23 cellular contexts compared by ENCODE assay signal in genomic region chr10:121614746-121615145, GRCh38. TPM values are rescaled to one million over a fixed set of nuclear protein-coding genes. Genes with fewer than 3 reads are reported as not detected.
"Had no signal": no experiment of that assay in that cellular context is flagged by ENCODE, and none has a peak within 500 bp of the region (broad histone marks: within the 10 kb centered on the region; RNA-seq: fewer than 3 reads in every experiment).

No MANE protein-coding gene starts in this region.

- H3K9me3 Mint-ChIP-seq: activated naive CD4-positive, alpha-beta T cell treated with anti-CD3 and anti-CD28 coated beads, Interleukin-2, amount 10 ng/mL, durations not matched to agents 7 days and 5 days had no signal

- H3K27ac ChIP-seq: brain microvascular endothelial cell, Peyer's patch, RWPE1, VCaP had no signal

- H3K4me3 ChIP-seq: K562, Peyer's patch, SJCRH30 had no signal

- H3K36me3 ChIP-seq: brain microvascular endothelial cell, Peyer's patch, SJCRH30 had no signal

- H3K4me1 ChIP-seq: Peyer's patch had no signal

- H3K36me3 Mint-ChIP-seq: activated naive CD4-positive, alpha-beta T cell treated with anti-CD3 and anti-CD28 coated beads, Interleukin-2, amount 10 ng/mL, durations not matched to agents 7 days and 5 days; activated naive CD8-positive, alpha-beta T cell treated with anti-CD3 and anti-CD28 coated beads for 36 hours had no signal

- H3K4me1 Mint-ChIP-seq: activated naive CD4-positive, alpha-beta T cell treated with anti-CD3 and anti-CD28 coated beads, Interleukin-2, amount 10 ng/mL, durations not matched to agents 7 days and 5 days; activated naive CD8-positive, alpha-beta T cell treated with anti-CD3 and anti-CD28 coated beads for 36 hours had no signal

- H3K4me3 Mint-ChIP-seq: activated CD8-positive, alpha-beta T cell treated with anti-CD3 and anti-CD28 coated beads for 36 hours; activated naive CD4-positive, alpha-beta T cell treated with anti-CD3 and anti-CD28 coated beads, Interleukin-2, amount 10 ng/mL, durations not matched to agents 7 days and 5 days; activated naive CD8-positive, alpha-beta T cell treated with anti-CD3 and anti-CD28 coated beads for 36 hours; activated T-cell treated with anti-CD3 and anti-CD28 coated beads, Interleukin-2, amount 50 U/mL, for 72 hours had no signal

- DNase-seq: activated CD4-positive, CD25-positive, alpha-beta regulatory T cell; activated CD8-positive, alpha-beta memory T cell treated with anti-CD3 and anti-CD28 coated beads, Interleukin-2, amount 50 U/mL, for 4 hours; activated CD8-positive, alpha-beta T cell treated with anti-CD3 and anti-CD28 coated beads for 36 hours; activated gamma-delta T cell treated with Interleukin-2 at 50 U/mL for 16 hours; activated naive CD4-positive, alpha-beta T cell treated with anti-CD3 and anti-CD28 coated beads, Interleukin-2, amount 10 ng/mL, durations not matched to agents 7 days and 5 days; activated naive CD8-positive, alpha-beta T cell treated with anti-CD3 and anti-CD28 coated beads for 36 hours; activated T-cell treated with anti-CD3 and anti-CD28 coated beads, Interleukin-2, amount 50 U/mL, for 72 hours; brain microvascular endothelial cell; Karpas-422; NCI-H1105 treated with DMSO at 0.1 percent for 48 hours; NCI-H1436 treated with DMSO at 0.1 percent for 48 hours; NCI-H187; NCI-H2081 treated with DMSO at 0.1 percent for 48 hours; NCI-H446; Peyer's patch; Right ventricle myocardium superior; SK-N-SH; T-helper 1 cell had no signal

- H3K27me3 Mint-ChIP-seq: activated CD8-positive, alpha-beta T cell treated with anti-CD3 and anti-CD28 coated beads for 36 hours; activated naive CD4-positive, alpha-beta T cell treated with anti-CD3 and anti-CD28 coated beads, Interleukin-2, amount 10 ng/mL, durations not matched to agents 7 days and 5 days had no signal

- ATAC-seq: activated CD8-positive, alpha-beta T cell treated with anti-CD3 and anti-CD28 coated beads for 36 hours; activated T-cell treated with anti-CD3 and anti-CD28 coated beads, Interleukin-2, amount 50 U/mL, for 72 hours; K562 had no signal

- H3K9me3 ChIP-seq: SK-N-SH had no signal

- H3K27me3 ChIP-seq: brain microvascular endothelial cell, Peyer's patch, SJCRH30 had no signal

- H3K27ac Mint-ChIP-seq: activated CD8-positive, alpha-beta T cell treated with anti-CD3 and anti-CD28 coated beads for 36 hours; activated naive CD4-positive, alpha-beta T cell treated with anti-CD3 and anti-CD28 coated beads, Interleukin-2, amount 10 ng/mL, durations not matched to agents 7 days and 5 days; activated naive CD8-positive, alpha-beta T cell treated with anti-CD3 and anti-CD28 coated beads for 36 hours; activated T-cell treated with anti-CD3 and anti-CD28 coated beads, Interleukin-2, amount 50 U/mL, for 72 hours; activated T-helper 2 cell treated with anti-CD3 and anti-CD28 coated beads, Interferon-gamma antibody, Interleukin-2, Interleukin-4, amounts not matched to agents 10 μg/mL and 5 μg/mL and 100 μg/mL, durations not matched to agents 14 hours and 24 hours and 36 hours had no signal

RNA-seq across cellular contexts. Expression of gene FGFR2, which starts 16.5 kb away (rescaled TPM):
- total RNA-seq: activated CD8-positive, alpha-beta T cell treated with anti-CD3 and anti-CD28 coated beads for 36 hours; activated naive CD8-positive, alpha-beta T cell treated with anti-CD3 and anti-CD28 coated beads for 36 hours; activated T-cell treated with anti-CD3 and anti-CD28 coated beads, Interleukin-2, amount 50 U/mL, for 72 hours; activated T-helper 2 cell treated with anti-CD3 and anti-CD28 coated beads, Interferon-gamma antibody, Interleukin-2, Interleukin-4, amounts not matched to agents 10 μg/mL and 5 μg/mL and 100 μg/mL, durations not matched to agents 14 hours and 24 hours and 36 hours had no signal
- polyA plus RNA-seq: K562 had no signal
